11 cellular contexts compared by ENCODE assay signal in genomic region chr2:145751155-145751554, GRCh38.
A peak's percentile ranks its signal among the peaks of the same experiment; 100 is the strongest.
DNase-seq lines count a peak whose midpoint lies in the region; ATAC-seq and TF ChIP-seq lines count a peak whose summit lies in the region.
"Had no signal": no experiment of that assay in that cellular context is flagged by ENCODE, and none has a peak within 500 bp of the region (broad histone marks: within the 10 kb centered on the region; RNA-seq: fewer than 3 reads in every experiment).

No MANE protein-coding gene starts in this region.

- H3K4me3 Mint-ChIP-seq in Calu3 (ENCODE audit: low read depth, unreplicated experiment) (peak overlapping the region; percentile 42), endothelial cell (ENCODE audit: unreplicated experiment) (no peak overlapping the region)

- no peaks in the 10 kb centered on the region for H3K9me2 ChIP-seq in OCI-LY1 (ENCODE audit: low read depth, low read length)

- DNase-seq in Calu3, result no peak
- no peak for DNase-seq in endothelial cell (ENCODE audit: low spot score)
- DNase-seq in sigmoid colon, result no peak
- no peak for DNase-seq in effector memory CD4-positive, alpha-beta T cell
- DNase-seq: activated CD8-positive, alpha-beta memory T cell treated with anti-CD3 and anti-CD28 coated beads, Interleukin-2, amount 50 U/mL, for 4 hours; NCI-H1417 treated with DMSO at 0.1 percent for 48 hours had no signal

- TF ChIP-seq EP300 in sigmoid colon (IDR thresholded peaks at IDR 0.05), result no peak

- H3K79me2 ChIP-seq in OCI-LY1 (ENCODE audit: insufficient read depth, low read length), result no peaks in the 10 kb centered on the region

- peak overlapping the region; percentile 62 for H3K4me2 ChIP-seq in OCI-LY1 (ENCODE audit: low read length)

- H3K36me3 Mint-ChIP-seq in Calu3 (ENCODE audit: insufficient read depth, unreplicated experiment) (peaks cover 9% of the 10 kb centered on the region), endothelial cell (ENCODE audit: low read depth, unreplicated experiment) (no peaks in the 10 kb centered on the region)

- H3K27ac ChIP-seq in OCI-LY1 (ENCODE audit: low read depth, low read length, poor library complexity, severe bottlenecking), result peak overlapping the region; percentile 96
- H3K27ac ChIP-seq in sigmoid colon, result peak overlapping the region; percentile 29 to 56 (median 38)
- no peak overlapping the region for H3K27ac ChIP-seq in effector memory CD4-positive, alpha-beta T cell (ENCODE audit: insufficient read depth, low read length, poor library complexity, severe bottlenecking)

- H3K36me3 ChIP-seq in OCI-LY1 (ENCODE audit: insufficient read depth, low read length), result no peaks in the 10 kb centered on the region
- H3K36me3 ChIP-seq in sigmoid colon, result no peaks in the 10 kb centered on the region
- no peaks in the 10 kb centered on the region for H3K36me3 ChIP-seq in effector memory CD4-positive, alpha-beta T cell (ENCODE audit: control insufficient read depth, insufficient read depth, low read length)
- H3K36me3 ChIP-seq: prostate gland had no signal

- CTCF ChIA-PET in Calu3 (lab: Charles Lee), result interaction anchor here (0.9 kb wide), 1 partner anchor 58 kb away, joined by 5 read pairs; no protein-coding TSS in a partner anchor

- no TSS peak for BruUV-seq in Calu3 (replicated peaks; lab: Mats Ljungman, UMichigan)

- TF ChIP-seq CTCF in Calu3 (IDR thresholded peaks at IDR 0.05; ENCODE audit: unreplicated experiment), result no peak
- TF ChIP-seq CTCF in OCI-LY1 (IDR thresholded peaks at IDR 0.05; ENCODE audit: low read length), result no peak
- TF ChIP-seq CTCF in endothelial cell (IDR thresholded peaks at IDR 0.05; ENCODE audit: unreplicated experiment), result no peak
- no peak for TF ChIP-seq CTCF in sigmoid colon (IDR thresholded peaks at IDR 0.05)

- peak overlapping the region; percentile 74 for H3K9ac ChIP-seq in OCI-LY1 (ENCODE audit: low read length)

- no peaks in the 10 kb centered on the region for H3K27me3 ChIP-seq in OCI-LY1 (ENCODE audit: insufficient read depth, low read length)
- no peaks in the 10 kb centered on the region for H3K27me3 ChIP-seq in sigmoid colon
- H3K27me3 ChIP-seq in effector memory CD4-positive, alpha-beta T cell (replicated peaks; ENCODE audit: control insufficient read depth, insufficient read depth, low read length, poor library complexity, severe bottlenecking), result no peaks in the 10 kb centered on the region

- H3K9me3 Mint-ChIP-seq in Calu3 (ENCODE audit: low read depth, unreplicated experiment) (peaks cover 2% of the 10 kb centered on the region), endothelial cell (ENCODE audit: unreplicated experiment) (no peaks in the 10 kb centered on the region)

- WGBS in sigmoid colon, 2 donors, result 50 to 64% methylated on average over 1 of the region's 1 CpG

- ATAC-seq in GM21717 (IDR thresholded peaks at IDR 0.05; ENCODE audit: unreplicated experiment) (no peak), GM18517 (IDR thresholded peaks at IDR 0.05; ENCODE audit: unreplicated experiment) (no peak), HG03469 (IDR thresholded peaks at IDR 0.05; ENCODE audit: unreplicated experiment) (no peak)

- TF ChIP-seq POLR2A in sigmoid colon (IDR thresholded peaks at IDR 0.05), result no peak

- H3K27me3 Mint-ChIP-seq in Calu3 (ENCODE audit: unreplicated experiment) (no peaks in the 10 kb centered on the region), endothelial cell (ENCODE audit: unreplicated experiment) (no peaks in the 10 kb centered on the region)

- H3K4me3 ChIP-seq in OCI-LY1 (ENCODE audit: low read depth, low read length, poor library complexity, severe bottlenecking), result peak overlapping the region; percentile 25
- H3K4me3 ChIP-seq in sigmoid colon, result no peak overlapping the region
- H3K4me3 ChIP-seq in effector memory CD4-positive, alpha-beta T cell (ENCODE audit: insufficient read depth, low read depth, low read length, poor library complexity, severe bottlenecking), result no peak overlapping the region
- H3K4me3 ChIP-seq: prostate gland had no signal

- H3K27ac Mint-ChIP-seq in Calu3 (ENCODE audit: unreplicated experiment) (peak overlapping the region; percentile 91), endothelial cell (ENCODE audit: unreplicated experiment) (peak overlapping the region; percentile 58)

- H2AFZ ChIP-seq in OCI-LY1 (ENCODE audit: low read length), result no peak overlapping the region

- H3K9me3 ChIP-seq in OCI-LY1 (ENCODE audit: low read length), result no peaks in the 10 kb centered on the region
- no peaks in the 10 kb centered on the region for H3K9me3 ChIP-seq in sigmoid colon
- H3K9me3 ChIP-seq in effector memory CD4-positive, alpha-beta T cell (ENCODE audit: control insufficient read depth, low read length), result no peaks in the 10 kb centered on the region
- H3K9me3 ChIP-seq: prostate gland had no signal

- H3K4me1 Mint-ChIP-seq in Calu3 (ENCODE audit: low read depth, unreplicated experiment) (peaks cover 62% of the 10 kb centered on the region), endothelial cell (ENCODE audit: unreplicated experiment) (peaks cover 58% of the 10 kb centered on the region)

- H3K4me1 ChIP-seq in OCI-LY1 (ENCODE audit: insufficient read depth, low read length, severe bottlenecking), result peaks cover 69% of the 10 kb centered on the region
- H3K4me1 ChIP-seq in sigmoid colon, result peaks cover 0 to 4% (median 0%) of the 10 kb centered on the region in 4 donors
- no peaks in the 10 kb centered on the region for H3K4me1 ChIP-seq in effector memory CD4-positive, alpha-beta T cell (ENCODE audit: control insufficient read depth, insufficient read depth, low read length, poor library complexity, severe bottlenecking)

- intact Hi-C loops in Calu3 (cut with micrococcal nuclease; ENCODE audit: unreplicated experiment), result loop anchor here (2.0 to 10.0 kb wide), 7 partner anchors 58 to 1556 kb away; no protein-coding TSS in a partner anchor
- intact Hi-C loops in sigmoid colon (cut with DNase I), result no loop called here

- H4K20me1 ChIP-seq in OCI-LY1 (ENCODE audit: insufficient read depth, low read length), result no peaks in the 10 kb centered on the region

- no peaks in the 10 kb centered on the region; the same call in 1 of the 2 replicates for H3F3A ChIP-seq in OCI-LY1 (ENCODE audit: insufficient read depth, low read length)
